Comparison of ENCODE assay signal across 18 cellular contexts in genomic region chr12:125148316-125148715, GRCh38. TPM values are rescaled to one million over a fixed set of nuclear protein-coding genes. Genes with fewer than 3 reads are reported as not detected.
DNase-seq lines count a peak whose midpoint lies in the region; ATAC-seq, FAIRE-seq and TF ChIP-seq lines count a peak whose summit lies in the region.
"Had no signal": no experiment of that assay in that cellular context is flagged by ENCODE, and none has a peak within 500 bp of the region (broad histone marks: within the 10 kb centered on the region; RNA-seq: fewer than 3 reads in every experiment).

No MANE protein-coding gene starts in this region.

- H3K4me2 ChIP-seq in DOHH2 (ENCODE audit: low read length) (peak overlapping the region; percentile 74), GM12878 (ENCODE audit: control insufficient read depth, insufficient read depth) (peak overlapping the region; percentile 90)

- H3K4me3 ChIP-seq in DOHH2 (ENCODE audit: low read length) = peak overlapping the region; percentile 85
- H3K4me3 ChIP-seq in GM12878 = peak overlapping the region; percentile 41; the same call in 1 of the 2 replicates
- H3K4me3 ChIP-seq: GM23248, SJCRH30 had no signal

- CTCF ChIA-PET in GM12878 (lab: Yijun Ruan, JAX) = no interaction called here

- no peak for ATAC-seq in GM12878
- ATAC-seq in foreskin keratinocyte = peak; percentile 78
- ATAC-seq in activated T-cell treated with anti-CD3 and anti-CD28 coated beads, Interleukin-2, amount 50 U/mL, for 4 hours = no peak
- no peak for ATAC-seq in GM21390 (IDR thresholded peaks at IDR 0.05; ENCODE audit: unreplicated experiment)
- no peak for ATAC-seq in GM18867 (IDR thresholded peaks at IDR 0.05; ENCODE audit: unreplicated experiment)

- SMC1A ChIA-PET in GM12878 (lab: Charles Lee; ENCODE audit: uncharacterized antibody, unreplicated experiment) = interaction anchor here (0.8 to 1.3 kb wide), 3 partner anchors 18 to 154 kb away, joined by 3 read pairs; no protein-coding TSS in a partner anchor

- H3K36me3 ChIP-seq in DOHH2 (ENCODE audit: control insufficient read depth, low read length) (peaks cover 62% of the 10 kb centered on the region), GM12878 (ENCODE audit: control insufficient read depth in 2 of 2, insufficient read depth in 2 of 2, low read length in 1 of 2) (no peaks in the 10 kb centered on the region)
- H3K36me3 ChIP-seq: SJCRH30 had no signal

- intact Hi-C loops in GM12878 (cut with micrococcal nuclease; ENCODE audit: unreplicated experiment) = no loop called here

- H2AFZ ChIP-seq in GM12878 (ENCODE audit: control insufficient read depth, low read depth, low read length) = no peak overlapping the region
- H2AFZ ChIP-seq: GM23248 had no signal

- H3K9me3 Mint-ChIP-seq in activated T-cell treated with anti-CD3 and anti-CD28 coated beads, Interleukin-2, amount 50 U/mL, for 4 hours = no peaks in the 10 kb centered on the region

- H3K27me3 ChIP-seq in DOHH2 (ENCODE audit: control insufficient read depth, low read length) = no peaks in the 10 kb centered on the region
- no peaks in the 10 kb centered on the region for H3K27me3 ChIP-seq in GM12878 (replicated peaks in 1 of 2; ENCODE audit: control insufficient read depth in 2 of 2, insufficient read depth in 2 of 2, low read length in 1 of 2)
- H3K27me3 ChIP-seq in foreskin keratinocyte = no peaks in the 10 kb centered on the region
- H3K27me3 ChIP-seq: SJCRH30 had no signal

- POLR2A ChIA-PET in GM12878 (lab: Charles Lee) = interaction anchor here (0.6 kb wide), 1 partner anchor 203 kb away, joined by 3 read pairs; no protein-coding TSS in a partner anchor

- peaks cover 50% of the 10 kb centered on the region for H3K79me2 ChIP-seq in DOHH2 (ENCODE audit: control insufficient read depth, low read length)
- H3K79me2 ChIP-seq in GM12878 (ENCODE audit: control insufficient read depth, insufficient read depth, low read length) = no peaks in the 10 kb centered on the region

- H3K4me3 Mint-ChIP-seq in activated T-cell treated with anti-CD3 and anti-CD28 coated beads, Interleukin-2, amount 50 U/mL, for 4 hours = no peak overlapping the region

- H3K27ac ChIP-seq in DOHH2 (ENCODE audit: low read depth, low read length) = peak overlapping the region; percentile 99
- H3K27ac ChIP-seq in GM12878 (ENCODE audit: control insufficient read depth, insufficient read depth) = no peak overlapping the region
- H3K27ac ChIP-seq in foreskin keratinocyte = peak overlapping the region; percentile 25
- H3K27ac ChIP-seq: C4-2B, GM23248, SJCRH30 had no signal

- H3K9me2 ChIP-seq in DOHH2 (replicated peaks; ENCODE audit: control insufficient read depth, low read length) = no peaks in the 10 kb centered on the region

- H3K27me3 Mint-ChIP-seq in activated T-cell treated with anti-CD3 and anti-CD28 coated beads, Interleukin-2, amount 50 U/mL, for 4 hours (ENCODE audit: low read depth) = no peaks in the 10 kb centered on the region

- 67% methylated on average over 4 of the region's 6 CpGs for WGBS in GM12878 (ENCODE audit: insufficient coverage, insufficient replicate concordance, low lambda C conversion rate, missing lambda C conversion rate)

- H4K20me1 ChIP-seq in DOHH2 (ENCODE audit: control insufficient read depth, insufficient read depth, low read depth, low read length) (no peaks in the 10 kb centered on the region), GM12878 (ENCODE audit: control insufficient read depth, insufficient read depth) (no peaks in the 10 kb centered on the region)

- RAD21 ChIA-PET in GM12878 (lab: Charles Lee; ENCODE audit: unreplicated experiment) = no interaction called here

- no peaks in the 10 kb centered on the region for H3K4me1 Mint-ChIP-seq in activated T-cell treated with anti-CD3 and anti-CD28 coated beads, Interleukin-2, amount 50 U/mL, for 4 hours (ENCODE audit: low read depth)

- peaks cover 7% of the 10 kb centered on the region for H3F3A ChIP-seq in DOHH2 (ENCODE audit: control insufficient read depth, insufficient read depth)

- in situ Hi-C loops in GM12878 (cut with MboI) = no loop called here

- DNase-seq in HPDE6-E6E7 (ENCODE audit: extremely low spot score) (peak; percentile 50), GM12878 (ENCODE audit: low read depth, low spot score) (no peak), foreskin keratinocyte (peak; percentile 92 to 95), epidermal melanocyte (ENCODE audit: insufficient read length, low spot score) (no peak)
- DNase-seq in activated T-cell treated with anti-CD3 and anti-CD28 coated beads, Interleukin-2, amount 50 U/mL, for 4 hours = no peak
- DNase-seq: DMS 273 treated with DMSO at 0.1 percent for 48 hours, EL, GM23248, KBM-7, NCI-H1417 treated with DMSO at 0.1 percent for 48 hours, NCI-H2081, NCI-H510A treated with DMSO at 0.1 percent for 48 hours, OCI-M1 had no signal

- no peak for TF ChIP-seq RAD21 in GM12878 (IDR thresholded peaks at IDR 0.05; ENCODE audit: insufficient read depth, low read depth, low read length)

- no peaks in the 10 kb centered on the region for H3K36me3 Mint-ChIP-seq in activated T-cell treated with anti-CD3 and anti-CD28 coated beads, Interleukin-2, amount 50 U/mL, for 4 hours (ENCODE audit: insufficient read depth)

- no peak for TF ChIP-seq POLR2A in GM12878 (IDR thresholded peaks at IDR 0.05; ENCODE audit: low read depth, low read length)

- TF ChIP-seq CTCF in DOHH2 (IDR thresholded peaks at IDR 0.05; ENCODE audit: low read depth, low read length, poor library complexity, severe bottlenecking) (no peak), GM12878 (IDR thresholded peaks at IDR 0.05 in 2 of 3, conservative IDR thresholded peaks at IDR 0.05 in 1 of 3; ENCODE audit: control insufficient read depth in 2 of 3, extremely low read depth in 1 of 3, insufficient read depth in 1 of 3, low read depth in 3 of 3, low read length in 3 of 3) (no peak), foreskin keratinocyte (conservative IDR thresholded peaks at IDR 0.05) (no peak)

- H3K9ac ChIP-seq in GM12878 (ENCODE audit: control insufficient read depth, insufficient read depth, low read length) = no peak overlapping the region
- H3K9ac ChIP-seq: GM23248 had no signal

- BruUV-seq in GM12878 (replicated peaks; lab: Mats Ljungman, UMichigan) = no TSS peak

- no peak for TF ChIP-seq EP300 in GM12878 (IDR thresholded peaks at IDR 0.05; ENCODE audit: borderline replicate concordance in 1 of 2, control insufficient read depth in 1 of 2, low read depth in 2 of 2, low read length in 2 of 2)

- no peaks in the 10 kb centered on the region; the same call in 1 of the 2 replicates for H3K9me3 ChIP-seq in DOHH2 (ENCODE audit: control insufficient read depth, insufficient read depth, low read length)
- H3K9me3 ChIP-seq in GM12878 (replicated peaks; ENCODE audit: control insufficient read depth, insufficient read depth, low read length) = no peaks in the 10 kb centered on the region; the same call in 2 of the 3 replicates
- H3K9me3 ChIP-seq: SJCRH30 had no signal

- FAIRE-seq in GM12878 (lab: Jason Lieb, UNC) = no peak

- H3K4me1 ChIP-seq in DOHH2 (ENCODE audit: control insufficient read depth, low read length) = peaks cover 47% of the 10 kb centered on the region
- H3K4me1 ChIP-seq in GM12878 (ENCODE audit: control insufficient read depth, insufficient read depth, low read length) = peaks cover 25% of the 10 kb centered on the region
- H3K4me1 ChIP-seq in foreskin keratinocyte = peaks cover 13% of the 10 kb centered on the region
- H3K4me1 ChIP-seq: SJCRH30 had no signal

TF ChIP-seq in GM12878, 131 proteins besides CTCF, POLR2A, EP300 and RAD21:
- no peak for TF ChIP-seq ELK1 (IDR thresholded peaks at IDR 0.05; ENCODE audit: low read depth, low read length)

RNA-seq across cellular contexts. Expression of gene TMEM132B, which starts 37.9 kb away (rescaled TPM):
- total RNA-seq in GM12878 (2013; cell fraction: nucleolus; rRNA removed) = 0.76 and 0.79 TPM in 2 replicates
- total RNA-seq in GM12878 (2014; rRNA removed) = 0.44 and 0.51 TPM in 2 replicates
- 0.27 and 0.28 TPM in 2 replicates for total RNA-seq in GM12878 (2014; rRNA removed; fragmentation: Illumina TruSeq; extraction: Trizol)
- total RNA-seq in GM12878 (2021) = 0.27 and 0.80 TPM in 2 replicates
- polyA plus RNA-seq in GM12878 (2011; ENCODE audit: low read depth) = 0.13 TPM
- polyA plus RNA-seq in GM12878 (2011; rRNA removed) = 0.37 and 0.58 TPM in 2 replicates
- polyA plus RNA-seq in GM12878 (2011; cell fraction: cytosol; rRNA removed) = 0.12 and 0.21 TPM in 2 replicates
- polyA plus RNA-seq in GM12878 (2011; cell fraction: nucleus; rRNA removed) = 0.88 and 1.1 TPM in 2 replicates
- 0.11 and 0.12 TPM in 2 replicates for polyA plus RNA-seq in GM12878 (2012)
- polyA plus RNA-seq in GM12878 (2014; fragmentation: Illumina TruSeq; extraction: Trizol) = 0.50 and 0.57 TPM in 2 replicates
- polyA plus RNA-seq in GM12878 (2014; fragmentation: Nextera tagmentation; extraction: Ambion mirVana) = under 1 TPM; 0.09 to 0.34 TPM
- 0.41 and 0.42 TPM in 2 replicates for polyA plus RNA-seq in GM12878 (2014; rRNA removed)
- polyA plus RNA-seq in GM12878 (2016; fragmentation: Nextera tagmentation; extraction: Ambion mirVana) = under 1 TPM; 0.68 to 0.79 TPM
- 0.57 and 0.80 TPM in 2 replicates for polyA minus RNA-seq in GM12878 (2011; rRNA and poly(A)+ RNA removed)
- 0.10 TPM in 1 of 2 replicates, not detected in the other for polyA minus RNA-seq in GM12878 (2011; cell fraction: cytosol; rRNA and poly(A)+ RNA removed)
- 0.73 and 0.96 TPM in 2 replicates for polyA minus RNA-seq in GM12878 (2011; cell fraction: nucleus; rRNA and poly(A)+ RNA removed)
- total RNA-seq in foreskin keratinocyte = 0.14 and 1.2 TPM in 2 replicates
- polyA plus RNA-seq in foreskin keratinocyte = 0.07 and 0.25 TPM in 2 replicates
- under 1 TPM in 1 of 3 donors, not detected in 2; 0.03 TPM for total RNA-seq in activated T-cell treated with anti-CD3 and anti-CD28 coated beads, Interleukin-2, amount 50 U/mL, for 4 hours

Comparison
In these comparisons a context has a peak if more than half of its experiments do, and no peak if none do; other contexts are left out.
1. DNase-seq: peak in HPDE6-E6E7 (single experiment) and foreskin keratinocyte (2 of 2); none in GM12878 (single experiment), activated T-cell treated with anti-CD3 and anti-CD28 coated beads, Interleukin-2, amount 50 U/mL, for 4 hours (single experiment) and epidermal melanocyte (single experiment).